Comparison of ENCODE assay signal across 25 cellular contexts in genomic region chr9:78574354-78575036, GRCh38.
A peak's percentile ranks its signal among the peaks of the same experiment; 100 is the strongest.
DNase-seq lines count a peak whose midpoint lies in the region; ATAC-seq, FAIRE-seq and TF ChIP-seq lines count a peak whose summit lies in the region.
"Had no signal": no experiment of that assay in that cellular context is flagged by ENCODE, and none has a peak within 500 bp of the region (broad histone marks: within the 10 kb centered on the region; RNA-seq: fewer than 3 reads in every experiment).

No MANE protein-coding gene starts in this region.

- H3K27me3 Mint-ChIP-seq in astrocyte (ENCODE audit: low read depth, unreplicated experiment) = no peaks in the 10 kb centered on the region
- no peaks in the 10 kb centered on the region for H3K27me3 Mint-ChIP-seq in activated T-cell treated with anti-CD3 and anti-CD28 coated beads, Interleukin-2, amount 50 U/mL, for 24 hours
- H3K27me3 Mint-ChIP-seq: central memory CD8-positive, alpha-beta T cell had no signal

- H3K4me1 ChIP-seq in astrocyte (ENCODE audit: insufficient read depth, low read length) (no peaks in the 10 kb centered on the region), foreskin keratinocyte (peaks cover 6% of the 10 kb centered on the region)
- H3K4me1 ChIP-seq: SJCRH30 had no signal

- no peak for FAIRE-seq in astrocyte (lab: Jason Lieb, UNC)

- H3K4me3 ChIP-seq in astrocyte (ENCODE audit: insufficient read depth, low read depth, low read length) = no peak overlapping the region
- no peak overlapping the region for H3K4me3 ChIP-seq in dorsolateral prefrontal cortex
- H3K4me3 ChIP-seq: BLaER1, ovary, SJCRH30 had no signal

- no peak overlapping the region for H3K4me3 Mint-ChIP-seq in astrocyte (ENCODE audit: unreplicated experiment)
- H3K4me3 Mint-ChIP-seq in activated T-cell treated with anti-CD3 and anti-CD28 coated beads, Interleukin-2, amount 50 U/mL, for 24 hours = no peak overlapping the region
- H3K4me3 Mint-ChIP-seq: activated CD4-positive, alpha-beta T cell treated with anti-CD3 and anti-CD28 coated beads for 36 hours; activated naive CD4-positive, alpha-beta T cell treated with anti-CD3 and anti-CD28 coated beads for 36 hours; activated T-cell treated with anti-CD3 and anti-CD28 coated beads, Interleukin-2, amount 50 U/mL, for 4 hours; central memory CD8-positive, alpha-beta T cell; naive B cell; type B pancreatic cell had no signal

- H3K4me2 ChIP-seq in astrocyte (ENCODE audit: low read length) = no peak overlapping the region
- H3K4me2 ChIP-seq: BLaER1 had no signal

- H3K36me3 ChIP-seq in astrocyte (ENCODE audit: insufficient read depth, low read length) = no peaks in the 10 kb centered on the region
- H3K36me3 ChIP-seq: BLaER1, ovary, SJCRH30 had no signal

- H3K27ac Mint-ChIP-seq in astrocyte (ENCODE audit: unreplicated experiment) = no peak overlapping the region
- no peak overlapping the region for H3K27ac Mint-ChIP-seq in activated T-cell treated with anti-CD3 and anti-CD28 coated beads, Interleukin-2, amount 50 U/mL, for 24 hours
- H3K27ac Mint-ChIP-seq: activated CD4-positive, alpha-beta T cell treated with anti-CD3 and anti-CD28 coated beads for 36 hours; activated naive CD4-positive, alpha-beta T cell treated with anti-CD3 and anti-CD28 coated beads for 36 hours; type B pancreatic cell had no signal

- H3K27me3 ChIP-seq in astrocyte (ENCODE audit: insufficient read depth, low read length) = no peaks in the 10 kb centered on the region
- no peaks in the 10 kb centered on the region for H3K27me3 ChIP-seq in foreskin keratinocyte
- no peaks in the 10 kb centered on the region for H3K27me3 ChIP-seq in dorsolateral prefrontal cortex
- H3K27me3 ChIP-seq: BLaER1, ovary had no signal

- H3K36me3 Mint-ChIP-seq in astrocyte (ENCODE audit: low read depth, unreplicated experiment) = no peaks in the 10 kb centered on the region
- no peaks in the 10 kb centered on the region for H3K36me3 Mint-ChIP-seq in activated T-cell treated with anti-CD3 and anti-CD28 coated beads, Interleukin-2, amount 50 U/mL, for 24 hours (ENCODE audit: low read depth)
- H3K36me3 Mint-ChIP-seq: naive B cell, type B pancreatic cell had no signal

- ATAC-seq in foreskin keratinocyte = peak; percentile 64
- ATAC-seq in HG02852 (IDR thresholded peaks at IDR 0.05; ENCODE audit: unreplicated experiment) = no peak
- ATAC-seq: activated CD4-positive, alpha-beta T cell treated with anti-CD3 and anti-CD28 coated beads for 36 hours; activated T-cell treated with anti-CD3 and anti-CD28 coated beads, Interleukin-2, amount 50 U/mL, for 4 hours; esophagus mucosa had no signal

- no peaks in the 10 kb centered on the region for H3K9me3 ChIP-seq in astrocyte (ENCODE audit: insufficient read depth, low read depth, low read length)
- H3K9me3 ChIP-seq: BLaER1, ovary, SJCRH30 had no signal

- DNase-seq in NCI-H748 (lab: John Stamatoyannopoulos, UW; ENCODE audit: unreplicated experiment) = peak; percentile 38
- no peak for DNase-seq in NCI-H748 treated with DMSO at 0.1 percent for 48 hours (lab: John Stamatoyannopoulos, UW)
- peak; percentile 20 for DNase-seq in astrocyte (ENCODE audit: low read depth)
- DNase-seq in foreskin keratinocyte = peak in 1 of 2 donors; percentile 86
- peak; percentile 44 for DNase-seq in stromal cell of bone marrow (ENCODE audit: low read depth)
- DNase-seq in activated T-cell treated with anti-CD3 and anti-CD28 coated beads, Interleukin-2, amount 50 U/mL, for 24 hours = no peak
- no peak for DNase-seq in dorsolateral prefrontal cortex
- DNase-seq: activated CD4-positive, alpha-beta T cell treated with anti-CD3 and anti-CD28 coated beads for 36 hours; activated CD8-positive, alpha-beta memory T cell treated with anti-CD3 and anti-CD28 coated beads for 24 hours; activated naive CD4-positive, alpha-beta T cell treated with anti-CD3 and anti-CD28 coated beads for 36 hours; activated T-cell treated with anti-CD3 and anti-CD28 coated beads, Interleukin-2, amount 50 U/mL, for 4 hours; Calu3; GOT3; mammary epithelial cell; naive B cell; NCI-H1694; NCI-H226; ovary; SJCRH30; stimulated activated CD8-positive, alpha-beta memory T cell treated with anti-CD3 and anti-CD28 coated beads, Interleukin-4, amount 100 ng/mL, for 48 hours had no signal

- H3K27ac ChIP-seq in astrocyte (ENCODE audit: low read depth, low read length) (no peak overlapping the region), foreskin keratinocyte (no peak overlapping the region), dorsolateral prefrontal cortex (no peak overlapping the region)
- H3K27ac ChIP-seq: BLaER1, ovary, SJCRH30 had no signal

- no peaks in the 10 kb centered on the region for H3K79me2 ChIP-seq in astrocyte (ENCODE audit: insufficient read depth, low read length)

- H3K9ac ChIP-seq in astrocyte (ENCODE audit: low read length) = no peak overlapping the region
- H3K9ac ChIP-seq: BLaER1 had no signal

- peaks cover 3% of the 10 kb centered on the region for H3K4me1 Mint-ChIP-seq in astrocyte (ENCODE audit: low read depth, unreplicated experiment)
- H3K4me1 Mint-ChIP-seq in activated T-cell treated with anti-CD3 and anti-CD28 coated beads, Interleukin-2, amount 50 U/mL, for 24 hours (ENCODE audit: low read depth) = no peaks in the 10 kb centered on the region
- H3K4me1 Mint-ChIP-seq: activated CD4-positive, alpha-beta T cell treated with anti-CD3 and anti-CD28 coated beads for 36 hours; central memory CD8-positive, alpha-beta T cell; naive B cell had no signal

- TF ChIP-seq CTCF in astrocyte (IDR thresholded peaks at IDR 0.05; ENCODE audit: insufficient read depth, low read depth, low read length) (no peak), foreskin keratinocyte (conservative IDR thresholded peaks at IDR 0.05) (no peak), dorsolateral prefrontal cortex (IDR thresholded peaks at IDR 0.05 in 54 of 56, conservative IDR thresholded peaks at IDR 0.05 in 2 of 56; ENCODE audit: low read depth in 1 of 56, partially characterized antibody in 56 of 56) (no peak)

- no peaks in the 10 kb centered on the region for H3K9me3 Mint-ChIP-seq in astrocyte (ENCODE audit: unreplicated experiment)
- no peaks in the 10 kb centered on the region for H3K9me3 Mint-ChIP-seq in activated T-cell treated with anti-CD3 and anti-CD28 coated beads, Interleukin-2, amount 50 U/mL, for 24 hours
- H3K9me3 Mint-ChIP-seq: activated naive CD4-positive, alpha-beta T cell treated with anti-CD3 and anti-CD28 coated beads for 36 hours; activated T-cell treated with anti-CD3 and anti-CD28 coated beads, Interleukin-2, amount 50 U/mL, for 4 hours; central memory CD8-positive, alpha-beta T cell; naive B cell had no signal

- H4K20me1 ChIP-seq in astrocyte (ENCODE audit: insufficient read depth, low read length) = no peaks in the 10 kb centered on the region
- H4K20me1 ChIP-seq: BLaER1 had no signal

- no peak overlapping the region for H2AFZ ChIP-seq in astrocyte (ENCODE audit: low read depth, low read length)

- intact Hi-C loops in dorsolateral prefrontal cortex (cut with DNase I) = no loop called here

Comparison
In these comparisons a context has a peak if more than half of its experiments do, and no peak if none do; other contexts are left out.
1. DNase-seq: peak in NCI-H748 (single experiment), astrocyte (single experiment) and stromal cell of bone marrow (single experiment); none in NCI-H748 treated with DMSO at 0.1 percent for 48 hours (single experiment), activated T-cell treated with anti-CD3 and anti-CD28 coated beads, Interleukin-2, amount 50 U/mL, for 24 hours (single experiment) and dorsolateral prefrontal cortex (0 of 10).